ENCODE assay signal across 8 cellular contexts in the genomic region with DNA sequence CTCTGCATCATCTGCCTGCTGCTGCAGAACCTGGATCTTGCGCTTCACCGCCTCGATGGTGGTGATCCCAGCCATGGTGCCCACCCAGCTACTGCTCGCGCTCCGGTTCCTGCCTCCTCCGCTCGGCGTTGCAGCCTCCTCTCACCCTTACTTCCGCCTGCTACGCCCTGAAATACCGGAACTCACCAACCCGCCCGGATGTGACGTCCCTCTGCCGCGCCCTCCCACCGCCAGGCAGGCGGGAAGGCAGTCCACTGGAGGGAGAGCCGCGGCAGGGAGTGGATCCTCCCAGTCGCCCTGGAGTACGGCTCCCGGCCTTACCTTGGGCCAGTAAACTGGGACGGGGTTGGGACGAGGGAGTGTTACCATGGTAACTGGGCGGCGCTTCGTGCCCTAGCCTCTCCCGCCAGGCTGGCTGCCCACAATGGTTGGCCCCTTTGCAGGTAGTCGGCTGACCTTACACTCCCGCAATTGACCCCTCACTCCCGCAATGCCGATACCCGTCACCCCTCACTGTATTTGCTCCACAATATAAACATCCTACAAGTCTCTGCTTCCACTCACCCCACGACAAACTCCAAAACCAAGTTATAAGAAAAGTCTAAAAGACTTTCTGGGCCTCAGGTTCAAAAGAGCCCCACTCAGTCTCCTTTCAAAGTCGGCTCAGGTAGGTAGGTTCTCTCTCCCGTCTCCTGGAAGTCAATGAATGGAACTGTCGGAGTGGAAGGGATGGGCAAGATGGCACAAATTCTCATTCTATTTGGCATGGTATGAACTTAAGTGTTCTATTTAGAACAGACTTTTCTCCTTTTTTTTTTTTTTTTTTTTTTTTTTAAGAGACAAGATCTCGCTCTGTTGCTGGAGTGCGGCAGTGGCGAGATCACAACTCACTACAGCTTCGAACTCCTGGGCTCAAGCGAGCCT. TPM values are rescaled to one million over a fixed set of nuclear protein-coding genes. Genes with fewer than 3 reads are reported as not detected.
A peak's percentile ranks its signal among the peaks of the same experiment; 100 is the strongest.
DNase-seq lines count a peak whose midpoint lies in the region; ATAC-seq, FAIRE-seq and TF ChIP-seq lines count a peak whose summit lies in the region.

No MANE protein-coding gene starts in this region.

- DNase-seq in ELF-1 (ENCODE audit: low read depth, low spot score) (peak; percentile 100), H54 (ENCODE audit: insufficient read length, low spot score) (peak; percentile 96), M059J (ENCODE audit: low read depth) (peak; percentile 99), fibroblast of the aortic adventitia (ENCODE audit: low read depth) (peak; percentile 92)
- peak; percentile 98 for DNase-seq in activated effector memory CD4-positive, alpha-beta T cell treated with anti-CD3 and anti-CD28 coated beads, Interleukin-2, amount 50 U/mL, for 16 hours
- DNase-seq in stimulated activated naive CD8-positive, alpha-beta T cell treated with anti-CD3 and anti-CD28 coated beads, Interleukin-15, Interleukin-2, amounts not matched to agents 100 U/mL and 50 U/mL, for 24 hours, result peak; percentile 97

- H3K4me1 Mint-ChIP-seq in nephron, result peaks cover 65% of the 10 kb centered on the region

- peak; percentile 82 for ATAC-seq in stimulated activated naive CD8-positive, alpha-beta T cell treated with anti-CD3 and anti-CD28 coated beads, Interleukin-15, Interleukin-2, amounts not matched to agents 100 U/mL and 50 U/mL, for 24 hours

- peak overlapping the region; percentile 100 for H3K4me3 ChIP-seq in fibroblast of the aortic adventitia (ENCODE audit: low read depth, low read length)

- FAIRE-seq in H54 (lab: Jason Lieb, UNC), result peak; percentile 43

- no peaks in the 10 kb centered on the region for H3K27me3 Mint-ChIP-seq in nephron (ENCODE audit: low read depth)

- H3K9me3 Mint-ChIP-seq in nephron, result no peaks in the 10 kb centered on the region

- H3K36me3 Mint-ChIP-seq in nephron (ENCODE audit: low read depth), result peaks cover 15% of the 10 kb centered on the region

- peak; percentile 80 for TF ChIP-seq POLR2A in H54 (IDR thresholded peaks at IDR 0.05; ENCODE audit: low read depth, low read length)
- peak; percentile 99 for TF ChIP-seq POLR2A in Raji (IDR thresholded peaks at IDR 0.05; ENCODE audit: insufficient read depth, low read depth, low read length)

- H3K4me3 Mint-ChIP-seq in nephron, result peak overlapping the region; percentile 94 to 100 (median 100)

- H3K27ac Mint-ChIP-seq in nephron, result peak overlapping the region; percentile 78 to 98 (median 96)

- TF ChIP-seq CTCF in fibroblast of the aortic adventitia (IDR thresholded peaks at IDR 0.05; ENCODE audit: insufficient read depth, low read length) (no peak), nephron (IDR thresholded peaks at IDR 0.05; ENCODE audit: unreplicated experiment in 3 of 3) (no peak)

RNA-seq across cellular contexts. Expression of a gene that starts 8.6 kb away (rescaled TPM):
- 679 and 714 TPM in 2 replicates for total RNA-seq in M059J (2014; rRNA removed; shearing (Covaris generic))
- total RNA-seq in fibroblast of the aortic adventitia (ENCODE audit: low replicate concordance), result 427 and 649 TPM in 2 replicates

RNA-seq across cellular contexts. Expression of a gene that starts 22.8 kb away (rescaled TPM):
- total RNA-seq in M059J (2014; rRNA removed; shearing (Covaris generic)), result not detected in 2 replicates
- total RNA-seq in fibroblast of the aortic adventitia (ENCODE audit: low replicate concordance), result not detected in 2 replicates

RNA-seq across cellular contexts. Expression of a gene that starts 28.4 kb away (rescaled TPM):
- total RNA-seq in M059J (2014; rRNA removed; shearing (Covaris generic)), result not detected in 2 replicates
- total RNA-seq in fibroblast of the aortic adventitia (ENCODE audit: low replicate concordance), result 0.09 TPM in 1 of 2 replicates, not detected in the other

RNA-seq across cellular contexts. Expression of a gene that starts 37.4 kb away (rescaled TPM):
- total RNA-seq in M059J (2014; rRNA removed; shearing (Covaris generic)), result 77.8 and 101 TPM in 2 replicates
- 115 and 121 TPM in 2 replicates for total RNA-seq in fibroblast of the aortic adventitia (ENCODE audit: low replicate concordance)

Comparison
In these comparisons a context has a peak if more than half of its experiments do, and no peak if none do; other contexts are left out.
1. Peak in every context shown above with its lines: DNase-seq, ATAC-seq and H3K4me3 ChIP-seq.